ENCODE assay signal across 22 cellular contexts in genomic region chr14:61315288-61315687, GRCh38.
"Had no signal": no experiment of that assay in that cellular context is flagged by ENCODE, and none has a peak within 500 bp of the region (broad histone marks: within the 10 kb centered on the region; RNA-seq: fewer than 3 reads in every experiment).

No MANE protein-coding gene starts in this region.

- H3K4me3 ChIP-seq: breast epithelium, lower lobe of right lung, mucosa of descending colon, pancreas, psoas muscle, right atrium auricular region, thyroid gland, upper lobe of right lung had no signal

- H3K9me3 ChIP-seq: pancreas, psoas muscle, thyroid gland, upper lobe of right lung had no signal

- H3K27me3 ChIP-seq: breast epithelium, foreskin keratinocyte, pancreas, right atrium auricular region, thyroid gland, upper lobe of right lung had no signal

- ATAC-seq: activated CD4-positive, alpha-beta T cell treated with anti-CD3 and anti-CD28 coated beads for 36 hours; activated T-cell treated with anti-CD3 and anti-CD28 coated beads, Interleukin-2, amount 50 U/mL, for 72 hours; foreskin keratinocyte; lower lobe of right lung; mucosa of descending colon; pancreas; psoas muscle; upper lobe of right lung; WTC11 had no signal

- DNase-seq: activated CD4-positive, alpha-beta T cell treated with anti-CD3 and anti-CD28 coated beads for 36 hours; activated CD4-positive, alpha-beta T cell treated with anti-CD3 and anti-CD28 coated beads, Interleukin-2, amount 50 U/mL, for 4 hours; activated effector memory CD4-positive, alpha-beta T cell treated with Interleukin-2 at 50 U/mL for 16 hours; activated naive CD4-positive, alpha-beta T cell treated with anti-CD3 and anti-CD28 coated beads for 36 hours; activated naive CD8-positive, alpha-beta T cell treated with anti-CD3 and anti-CD28 coated beads, Interleukin-2, amount 10 ng/mL, durations not matched to agents 7 days and 5 days; activated T-cell treated with anti-CD3 and anti-CD28 coated beads, Interleukin-2, amount 50 U/mL, for 72 hours; amniotic stem cell; effector memory CD4-positive, alpha-beta T cell; foreskin keratinocyte; lower lobe of right lung; mesendoderm; mucosa of descending colon; nephron progenitor cell; pancreas; psoas muscle; stimulated activated CD4-positive, alpha-beta T cell treated with anti-CD3 and anti-CD28 coated beads, Interleukin-4, amount 100 ng/mL, for 4 hours; substantia nigra; thyroid gland; upper lobe of right lung had no signal

- H3K27ac ChIP-seq: breast epithelium, foreskin keratinocyte, lower lobe of right lung, pancreas, psoas muscle, right atrium auricular region, thyroid gland, upper lobe of right lung had no signal

- H3K4me1 ChIP-seq: breast epithelium, foreskin keratinocyte, pancreas, psoas muscle, right atrium auricular region, upper lobe of right lung had no signal
